1 cellular context compared by ENCODE assay signal in genomic region chr1:28370220-28371010, GRCh38.
TF ChIP-seq lines count a peak whose summit lies in the region.

No MANE protein-coding gene starts in this region.

TF ChIP-seq in H1, 55 proteins besides CTCF, POLR2A, EP300 and RAD21:
- TF ChIP-seq CTBP2 (IDR thresholded peaks at IDR 0.05; ENCODE audit: borderline replicate concordance, insufficient read depth, insufficient read length, low read length) = no peak
- no peak for TF ChIP-seq YY1 (IDR thresholded peaks at IDR 0.05; ENCODE audit: low read depth, low read length)
- peak; percentile 93; the same call in 1 of the 2 replicates for TF ChIP-seq KDM1A (IDR thresholded peaks at IDR 0.05; ENCODE audit: borderline replicate concordance, low read length)
- peak; percentile 69 for TF ChIP-seq ASH2L (IDR thresholded peaks at IDR 0.05; ENCODE audit: low read length)
- no peak for TF ChIP-seq CBX8 (IDR thresholded peaks at IDR 0.05; ENCODE audit: borderline replicate concordance, low read depth, low read length)
- TF ChIP-seq CBX5 (IDR thresholded peaks at IDR 0.05; ENCODE audit: low read depth, low read length) = no peak
